In the genomic region with DNA sequence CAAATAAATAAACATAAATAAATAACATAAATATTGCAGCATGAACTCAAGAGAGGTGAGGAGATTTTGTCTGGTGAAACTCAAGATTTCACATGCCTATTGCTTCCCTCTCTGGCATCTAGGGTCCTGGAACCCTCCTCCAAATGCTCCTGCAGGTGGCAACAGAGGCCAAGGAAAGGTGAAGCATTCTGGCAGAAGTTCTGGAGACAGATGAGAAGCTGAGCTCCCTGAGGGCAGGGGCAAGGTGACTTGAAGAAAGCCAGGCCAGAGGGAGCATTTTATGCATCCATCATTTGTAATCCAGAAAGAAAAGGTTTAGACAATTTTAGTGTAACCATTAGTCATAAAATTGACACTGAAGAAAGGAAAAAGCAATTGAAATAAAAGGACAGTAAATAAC, we compare ENCODE assay signal across 8 cellular contexts.
DNase-seq lines count a peak whose midpoint lies in the region; ATAC-seq and TF ChIP-seq lines count a peak whose summit lies in the region.

No MANE protein-coding gene starts in this region.

- peaks cover 26% of the 10 kb centered on the region for H3K4me1 ChIP-seq in OCI-LY7 (ENCODE audit: insufficient read depth, low read length, poor library complexity, severe bottlenecking)

- CTCF ChIA-PET in OCI-LY7 (lab: Charles Lee; ENCODE audit: unreplicated experiment), result interaction anchor here (0.9 to 2.1 kb wide), 4 partner anchors 75 to 557 kb away, joined by 4 to 11 read pairs (median 4); partner anchors contain the start of genes CWC15 and KDM4D

- H3K36me3 ChIP-seq in OCI-LY7 (ENCODE audit: insufficient read depth, low read length), result no peaks in the 10 kb centered on the region

- H3K4me2 ChIP-seq in OCI-LY7 (ENCODE audit: low read length), result no peak overlapping the region

- H3K27ac ChIP-seq in OCI-LY7 (ENCODE audit: low read depth, low read length, poor library complexity, severe bottlenecking), result no peak overlapping the region

- no peaks in the 10 kb centered on the region for H3K79me2 ChIP-seq in OCI-LY7 (ENCODE audit: insufficient read depth, low read depth, low read length)

- H3K9me3 ChIP-seq in OCI-LY7 (ENCODE audit: low read length), result no peaks in the 10 kb centered on the region

- DNase-seq in DMS153 (lab: John Stamatoyannopoulos, UW), result peak; percentile 37
- peak; percentile 54 for DNase-seq in HT1080 (ENCODE audit: low read depth)
- peak; percentile 78 for DNase-seq in OCI-LY7 (ENCODE audit: low spot score)
- peak; percentile 83 for DNase-seq in activated effector memory CD4-positive, alpha-beta T cell treated with anti-CD3 and anti-CD28 coated beads, Interleukin-2, amount 50 U/mL, for 16 hours
- DNase-seq in hepatic stellate cell (ENCODE audit: low spot score), result peak; percentile 35
- peak; percentile 41 to 50 for DNase-seq in stimulated activated CD4-positive, alpha-beta T cell treated with anti-CD3 and anti-CD28 coated beads, Interleukin-1b, Interleukin-23, amount 100 ng/mL, for 4 hours (ENCODE audit: low read depth in 2 of 2)
- DNase-seq in NK-92 (lab: John Stamatoyannopoulos, UW; ENCODE audit: unreplicated experiment), result no peak

- intact Hi-C loops in OCI-LY7 (cut with micrococcal nuclease; ENCODE audit: unreplicated experiment), result loop anchor here (1.0 to 5.0 kb wide), 5 partner anchors 143 to 1273 kb away; no protein-coding TSS in a partner anchor

- peak; percentile 93 for TF ChIP-seq CTCF in OCI-LY7 (conservative IDR thresholded peaks at IDR 0.05; ENCODE audit: low read length)

- H3K9me2 ChIP-seq in OCI-LY7 (ENCODE audit: insufficient read depth, low read length), result no peaks in the 10 kb centered on the region

- 0 out of 2 replicates have a peak overlapping the region, but pooled peaks have one; percentile 90 for H2AFZ ChIP-seq in OCI-LY7 (ENCODE audit: low read length)

- no peak for ATAC-seq in GM18502 (IDR thresholded peaks at IDR 0.05; ENCODE audit: poor library complexity, unreplicated experiment)

- no TSS peak for BruUV-seq in OCI-LY7 (replicated peaks; lab: Mats Ljungman, UMichigan)

- H4K20me1 ChIP-seq in OCI-LY7 (ENCODE audit: insufficient read depth, low read length), result no peaks in the 10 kb centered on the region

- POLR2A ChIA-PET in OCI-LY7 (lab: Charles Lee), result interaction anchor here (0.6 to 3.4 kb wide), 6 partner anchors 25 to 175 kb away, joined by 3 to 9 read pairs (median 4); partner anchors contain the start of genes SESN3 and SRSF8

- no peak overlapping the region for H3K4me3 ChIP-seq in OCI-LY7 (ENCODE audit: low read depth, low read length, poor library complexity, severe bottlenecking)
